ENCODE assay signal across 12 cellular contexts in the genomic region with DNA sequence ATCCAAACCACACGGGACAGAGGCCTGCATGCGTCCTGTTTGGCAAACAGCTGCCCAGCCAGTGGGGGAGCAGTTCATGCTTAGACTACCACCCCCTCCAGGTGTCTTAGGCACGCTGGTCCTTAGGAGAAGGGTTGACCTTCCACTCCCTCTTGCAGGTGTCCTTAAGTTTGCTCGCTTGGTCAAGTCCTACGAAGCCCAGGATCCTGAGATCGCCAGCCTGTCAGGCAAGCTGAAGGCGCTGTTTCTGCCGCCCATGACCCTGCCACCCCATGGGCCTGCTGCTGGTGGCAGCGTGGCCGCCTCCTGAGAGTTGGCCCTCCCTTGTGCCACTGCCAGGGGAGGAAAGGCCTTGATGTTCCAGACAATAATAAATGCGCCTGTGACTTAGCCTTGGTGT. TPM values are rescaled to one million over a fixed set of nuclear protein-coding genes. Genes with fewer than 3 reads are reported as not detected.
A peak's percentile ranks its signal among the peaks of the same experiment; 100 is the strongest.
DNase-seq lines count a peak whose midpoint lies in the region; ATAC-seq, FAIRE-seq and TF ChIP-seq lines count a peak whose summit lies in the region.
"Had no signal": no experiment of that assay in that cellular context is flagged by ENCODE, and none has a peak within 500 bp of the region (broad histone marks: within the 10 kb centered on the region; RNA-seq: fewer than 3 reads in every experiment).

No MANE protein-coding gene starts in this region.

- no peaks in the 10 kb centered on the region for H3K36me3 Mint-ChIP-seq in activated T-cell treated with anti-CD3 and anti-CD28 coated beads, Interleukin-2, amount 50 U/mL, for 4 hours (ENCODE audit: insufficient read depth)
- peaks cover 16% of the 10 kb centered on the region for H3K36me3 Mint-ChIP-seq in activated CD8-positive, alpha-beta T cell treated with anti-CD3 and anti-CD28 coated beads, Interleukin-2, amount 10 ng/mL, durations not matched to agents 7 days and 5 days (ENCODE audit: low read depth)

- H3K36me3 ChIP-seq in keratinocyte (ENCODE audit: control insufficient read depth in 2 of 2, extremely low read depth in 1 of 2, insufficient read depth in 2 of 2, low read length in 2 of 2) (peaks cover 5 to 10% of the 10 kb centered on the region in 2 experiments), thyroid gland (peaks cover 7 to 9% of the 10 kb centered on the region in 2 donors)

- peaks cover 6% of the 10 kb centered on the region for H3K79me2 ChIP-seq in keratinocyte (ENCODE audit: control insufficient read depth, insufficient read depth, low read length)

- CTCF ChIA-PET in activated CD8-positive, alpha-beta T cell treated with anti-CD3 and anti-CD28 coated beads, Interleukin-2, amount 10 ng/mL, durations not matched to agents 7 days and 5 days (lab: Charles Lee): interaction anchor here (1.2 to 18.6 kb wide), 12 partner anchors 9 to 165 kb away, joined by 3 to 742 read pairs (median 18); a partner anchor contains a TSS

- POLR2A ChIA-PET in activated CD8-positive, alpha-beta T cell treated with anti-CD3 and anti-CD28 coated beads, Interleukin-2, amount 10 ng/mL, durations not matched to agents 7 days and 5 days (lab: Charles Lee): interaction anchor here (0.6 to 20.8 kb wide), 11 partner anchors 9 to 79 kb away, joined by 3 to 1099 read pairs (median 3); a partner anchor contains a TSS

- H3K4me1 ChIP-seq in keratinocyte (ENCODE audit: control insufficient read depth, extremely low read depth, insufficient read depth, low read length): peaks cover 27% of the 10 kb centered on the region
- H3K4me1 ChIP-seq in thyroid gland: peaks cover 19 to 34% of the 10 kb centered on the region in 2 donors

- TF ChIP-seq CTCF in keratinocyte (optimal IDR thresholded peaks at IDR 0.05 in 1 of 3, IDR thresholded peaks at IDR 0.05 in 1 of 3, conservative IDR thresholded peaks at IDR 0.05 in 1 of 3; ENCODE audit: extremely low read depth in 1 of 3, insufficient read depth in 2 of 3, low read length in 3 of 3) (no peak), thyroid gland (IDR thresholded peaks at IDR 0.05) (no peak)

- intact Hi-C loops in thyroid gland (cut with DNase I): loop anchor here (2.0 to 5.0 kb wide), 3 partner anchors 17 to 167 kb away; a partner anchor contains a TSS

- peak overlapping the region; percentile 95 for H3K4me2 ChIP-seq in keratinocyte (ENCODE audit: control insufficient read depth, extremely low read depth, insufficient read depth, low read depth, low read length)

- H3K27me3 ChIP-seq in keratinocyte (ENCODE audit: control insufficient read depth, extremely low read depth, insufficient read depth, low read length) (no peaks in the 10 kb centered on the region), thyroid gland (no peaks in the 10 kb centered on the region)

- no peak for ATAC-seq in activated T-cell treated with anti-CD3 and anti-CD28 coated beads, Interleukin-2, amount 50 U/mL, for 4 hours
- ATAC-seq in activated CD8-positive, alpha-beta T cell treated with anti-CD3 and anti-CD28 coated beads, Interleukin-2, amount 10 ng/mL, durations not matched to agents 7 days and 5 days: no peak
- ATAC-seq in HG03571 (IDR thresholded peaks at IDR 0.05; ENCODE audit: unreplicated experiment) (no peak), GM18517 (IDR thresholded peaks at IDR 0.05; ENCODE audit: unreplicated experiment) (no peak)

- H3K27ac Mint-ChIP-seq in activated CD8-positive, alpha-beta T cell treated with anti-CD3 and anti-CD28 coated beads, Interleukin-2, amount 10 ng/mL, durations not matched to agents 7 days and 5 days: peak overlapping the region; percentile 97

- no peak for FAIRE-seq in keratinocyte (lab: Jason Lieb, UNC)

- no peaks in the 10 kb centered on the region for H3K27me3 Mint-ChIP-seq in activated T-cell treated with anti-CD3 and anti-CD28 coated beads, Interleukin-2, amount 50 U/mL, for 4 hours (ENCODE audit: low read depth)
- peaks cover 2% of the 10 kb centered on the region for H3K27me3 Mint-ChIP-seq in activated CD8-positive, alpha-beta T cell treated with anti-CD3 and anti-CD28 coated beads, Interleukin-2, amount 10 ng/mL, durations not matched to agents 7 days and 5 days (ENCODE audit: low read depth)

- H3K4me3 ChIP-seq in keratinocyte (ENCODE audit: control insufficient read depth in 2 of 3, extremely low read depth in 1 of 3, insufficient read depth in 2 of 3, low read depth in 1 of 3, low read length in 3 of 3): peak overlapping the region; percentile 28 to 64 (median 64)
- peak overlapping the region in 1 of 3 donors; percentile 35 for H3K4me3 ChIP-seq in thyroid gland (replicated peaks in 1 of 3)

- no peaks in the 10 kb centered on the region for H4K20me1 ChIP-seq in keratinocyte (ENCODE audit: control insufficient read depth, extremely low read depth, insufficient read depth, low read length)

- H3K27ac ChIP-seq in keratinocyte (ENCODE audit: control insufficient read depth, insufficient read depth, low read length): peak overlapping the region; percentile 66
- peak overlapping the region; percentile 61 to 97 (median 73) for H3K27ac ChIP-seq in thyroid gland

- no peak for DNase-seq in activated T-cell treated with anti-CD3 and anti-CD28 coated beads, Interleukin-2, amount 50 U/mL, for 4 hours
- no peak for DNase-seq in activated T-cell treated with anti-CD3 and anti-CD28 coated beads, Interleukin-2, amount 50 U/mL, for 1 hour
- no peak for DNase-seq in activated CD8-positive, alpha-beta T cell treated with anti-CD3 and anti-CD28 coated beads, Interleukin-2, amount 10 ng/mL, durations not matched to agents 7 days and 5 days
- DNase-seq in keratinocyte (ENCODE audit: low read depth, low spot score) (no peak), thyroid gland (no peak), NAMALWA (ENCODE audit: low spot score) (no peak)

- H3K9me1 ChIP-seq in keratinocyte (ENCODE audit: control insufficient read depth, extremely low read depth, insufficient read depth, low read length): no peaks in the 10 kb centered on the region

- TF ChIP-seq POLR2A in thyroid gland (IDR thresholded peaks at IDR 0.05): no peak

- peaks cover 78% of the 10 kb centered on the region for H3K4me1 Mint-ChIP-seq in activated T-cell treated with anti-CD3 and anti-CD28 coated beads, Interleukin-2, amount 50 U/mL, for 4 hours (ENCODE audit: low read depth)
- H3K4me1 Mint-ChIP-seq in activated CD8-positive, alpha-beta T cell treated with anti-CD3 and anti-CD28 coated beads, Interleukin-2, amount 10 ng/mL, durations not matched to agents 7 days and 5 days (ENCODE audit: low read depth): peaks cover 81% of the 10 kb centered on the region

- dilution Hi-C loops in keratinocyte (cut with MboI; ENCODE audit: extremely low pct_ligation_motif_present, low sequenced_read_pairs): no loop called here

- H3K9me3 ChIP-seq in keratinocyte (ENCODE audit: control insufficient read depth, low read depth, low read length) (no peaks in the 10 kb centered on the region), thyroid gland (no peaks in the 10 kb centered on the region)
- H3K9me3 ChIP-seq: thoracic aorta had no signal

- H3K9ac ChIP-seq in keratinocyte (ENCODE audit: control insufficient read depth, extremely low read depth, insufficient read depth, low read length): peak overlapping the region; percentile 67

- H3K4me3 Mint-ChIP-seq in activated T-cell treated with anti-CD3 and anti-CD28 coated beads, Interleukin-2, amount 50 U/mL, for 4 hours: peak overlapping the region; percentile 94
- H3K4me3 Mint-ChIP-seq in activated CD8-positive, alpha-beta T cell treated with anti-CD3 and anti-CD28 coated beads, Interleukin-2, amount 10 ng/mL, durations not matched to agents 7 days and 5 days: peak overlapping the region; percentile 88

- H2AFZ ChIP-seq in keratinocyte (ENCODE audit: control insufficient read depth, low read length): peak overlapping the region; percentile 45

- WGBS in thyroid gland, 2 donors: 66 to 80% methylated on average over 2 to 11 of the region's 11 CpGs

- no peaks in the 10 kb centered on the region for H3K9me3 Mint-ChIP-seq in activated T-cell treated with anti-CD3 and anti-CD28 coated beads, Interleukin-2, amount 50 U/mL, for 4 hours
- no peaks in the 10 kb centered on the region for H3K9me3 Mint-ChIP-seq in activated CD8-positive, alpha-beta T cell treated with anti-CD3 and anti-CD28 coated beads, Interleukin-2, amount 10 ng/mL, durations not matched to agents 7 days and 5 days (ENCODE audit: insufficient read depth)

RNA-seq across cellular contexts. Expression of a gene that starts 1.8 kb away (rescaled TPM):
- 100 to 1,000 TPM; 180 to 190 (median 184) TPM for total RNA-seq in activated T-cell treated with anti-CD3 and anti-CD28 coated beads, Interleukin-2, amount 50 U/mL, for 4 hours
- 100 to 1,000 TPM; 184 to 185 TPM for total RNA-seq in activated CD8-positive, alpha-beta T cell treated with anti-CD3 and anti-CD28 coated beads, Interleukin-2, amount 10 ng/mL, durations not matched to agents 7 days and 5 days
- polyA plus RNA-seq in keratinocyte: 121 to 211 TPM (median 137 TPM) in 3 replicates
- 27.9 TPM for polyA plus RNA-seq in keratinocyte (2011; ENCODE audit: low read depth)
- 145 and 239 TPM in 2 replicates for polyA plus RNA-seq in keratinocyte (2011; cell fraction: cytosol; rRNA removed)
- polyA plus RNA-seq in keratinocyte (2011; cell fraction: nucleus; rRNA removed): 64.7 and 79.2 TPM in 2 replicates
- polyA plus RNA-seq in keratinocyte (2012; ENCODE audit: low replicate concordance): 106 and 137 TPM in 2 replicates
- 30.4 to 74.9 TPM (median 35.3 TPM) in 3 replicates for polyA minus RNA-seq in keratinocyte
- 64.5 TPM for polyA minus RNA-seq in keratinocyte (2011; cell fraction: cytosol; rRNA and poly(A)+ RNA removed)
- 20.9 and 21.8 TPM in 2 replicates for polyA minus RNA-seq in keratinocyte (2011; cell fraction: nucleus; rRNA and poly(A)+ RNA removed)
- total RNA-seq in thyroid gland: 100 to 1,000 TPM; 344 to 666 (median 383) TPM

RNA-seq across cellular contexts. Expression of a gene that starts 2.0 kb away (rescaled TPM):
- not detected for total RNA-seq in activated T-cell treated with anti-CD3 and anti-CD28 coated beads, Interleukin-2, amount 50 U/mL, for 4 hours
- not detected for total RNA-seq in activated CD8-positive, alpha-beta T cell treated with anti-CD3 and anti-CD28 coated beads, Interleukin-2, amount 10 ng/mL, durations not matched to agents 7 days and 5 days
- not detected in 3 replicates for polyA plus RNA-seq in keratinocyte
- polyA plus RNA-seq in keratinocyte (2011; ENCODE audit: low read depth): not detected
- not detected in 2 replicates for polyA plus RNA-seq in keratinocyte (2011; cell fraction: cytosol; rRNA removed)
- not detected in 2 replicates for polyA plus RNA-seq in keratinocyte (2011; cell fraction: nucleus; rRNA removed)
- polyA plus RNA-seq in keratinocyte (2012; ENCODE audit: low replicate concordance): not detected in 2 replicates
- not detected in 3 replicates for polyA minus RNA-seq in keratinocyte
- not detected for polyA minus RNA-seq in keratinocyte (2011; cell fraction: cytosol; rRNA and poly(A)+ RNA removed)
- polyA minus RNA-seq in keratinocyte (2011; cell fraction: nucleus; rRNA and poly(A)+ RNA removed): not detected in 2 replicates
- total RNA-seq in thyroid gland: not detected
- total RNA-seq: dermis microvascular lymphatic vessel endothelial cell; omental fat pad; T-helper 1 cell treated with Interleukin-12 subunit alpha and Interleukin-12 subunit beta and Interleukin-4 antibody, amounts not matched to agents 30 ng/mL and 1 ng/mL, for 36 hours; thoracic aorta had no signal

RNA-seq across cellular contexts. Expression of a gene that starts 5.5 kb away (rescaled TPM):
- 100 to 1,000 TPM; 309 to 404 (median 401) TPM for total RNA-seq in activated T-cell treated with anti-CD3 and anti-CD28 coated beads, Interleukin-2, amount 50 U/mL, for 4 hours
- total RNA-seq in activated CD8-positive, alpha-beta T cell treated with anti-CD3 and anti-CD28 coated beads, Interleukin-2, amount 10 ng/mL, durations not matched to agents 7 days and 5 days: 100 to 1,000 TPM; 354 to 397 TPM
- polyA plus RNA-seq in keratinocyte: 18.7 to 21.0 TPM (median 19.7 TPM) in 3 replicates
- 29.9 TPM for polyA plus RNA-seq in keratinocyte (2011; ENCODE audit: low read depth)
- polyA plus RNA-seq in keratinocyte (2011; cell fraction: cytosol; rRNA removed): 11.7 and 19.6 TPM in 2 replicates
- 28.5 and 37.9 TPM in 2 replicates for polyA plus RNA-seq in keratinocyte (2011; cell fraction: nucleus; rRNA removed)
- polyA plus RNA-seq in keratinocyte (2012; ENCODE audit: low replicate concordance): 24.7 and 25.1 TPM in 2 replicates
- polyA minus RNA-seq in keratinocyte: 14.2 to 34.8 TPM (median 17.7 TPM) in 3 replicates
- 23.8 TPM for polyA minus RNA-seq in keratinocyte (2011; cell fraction: cytosol; rRNA and poly(A)+ RNA removed)
- polyA minus RNA-seq in keratinocyte (2011; cell fraction: nucleus; rRNA and poly(A)+ RNA removed): 5.6 and 10.3 TPM in 2 replicates
- total RNA-seq in thyroid gland: 10 to 100 TPM; 21.7 to 32.3 (median 31.4) TPM

RNA-seq across cellular contexts. Expression of a gene that starts 17.9 kb away (rescaled TPM):
- 10 to 100 TPM; 65.8 to 73.9 (median 70.7) TPM for total RNA-seq in activated T-cell treated with anti-CD3 and anti-CD28 coated beads, Interleukin-2, amount 50 U/mL, for 4 hours
- total RNA-seq in activated CD8-positive, alpha-beta T cell treated with anti-CD3 and anti-CD28 coated beads, Interleukin-2, amount 10 ng/mL, durations not matched to agents 7 days and 5 days: 10 to 100 TPM; 21.6 to 24.5 TPM
- 4.8 to 7.8 TPM (median 6.2 TPM) in 3 replicates for polyA plus RNA-seq in keratinocyte
- 11.8 TPM for polyA plus RNA-seq in keratinocyte (2011; ENCODE audit: low read depth)
- polyA plus RNA-seq in keratinocyte (2011; cell fraction: cytosol; rRNA removed): 6.7 and 15.7 TPM in 2 replicates
- 29.2 and 44.9 TPM in 2 replicates for polyA plus RNA-seq in keratinocyte (2011; cell fraction: nucleus; rRNA removed)
- polyA plus RNA-seq in keratinocyte (2012; ENCODE audit: low replicate concordance): 20.5 and 38.3 TPM in 2 replicates
- polyA minus RNA-seq in keratinocyte: 5.9 to 102 TPM (median 8.5 TPM) in 3 replicates
- 23.6 TPM for polyA minus RNA-seq in keratinocyte (2011; cell fraction: cytosol; rRNA and poly(A)+ RNA removed)
- polyA minus RNA-seq in keratinocyte (2011; cell fraction: nucleus; rRNA and poly(A)+ RNA removed): 18.5 and 20.6 TPM in 2 replicates
- 100 to 1,000 TPM in 1 of 4 donors, 10 to 100 TPM in 3; 53.3 to 100 (median 84.9) TPM for total RNA-seq in thyroid gland

RNA-seq across cellular contexts. Expression of a gene that starts 24.9 kb away (rescaled TPM):
- 100 to 1,000 TPM; 619 to 718 (median 635) TPM for total RNA-seq in activated T-cell treated with anti-CD3 and anti-CD28 coated beads, Interleukin-2, amount 50 U/mL, for 4 hours
- total RNA-seq in activated CD8-positive, alpha-beta T cell treated with anti-CD3 and anti-CD28 coated beads, Interleukin-2, amount 10 ng/mL, durations not matched to agents 7 days and 5 days: 100 to 1,000 TPM; 226 to 236 TPM
- polyA plus RNA-seq in keratinocyte: 225 to 270 TPM (median 244 TPM) in 3 replicates
- 45.5 TPM for polyA plus RNA-seq in keratinocyte (2011; ENCODE audit: low read depth)
- polyA plus RNA-seq in keratinocyte (2011; cell fraction: cytosol; rRNA removed): 214 and 236 TPM in 2 replicates
- polyA plus RNA-seq in keratinocyte (2011; cell fraction: nucleus; rRNA removed): 161 and 173 TPM in 2 replicates
- polyA plus RNA-seq in keratinocyte (2012; ENCODE audit: low replicate concordance): 97.6 and 161 TPM in 2 replicates
- polyA minus RNA-seq in keratinocyte: 102 to 141 TPM (median 127 TPM) in 3 replicates
- 116 TPM for polyA minus RNA-seq in keratinocyte (2011; cell fraction: cytosol; rRNA and poly(A)+ RNA removed)
- 52.7 and 53.3 TPM in 2 replicates for polyA minus RNA-seq in keratinocyte (2011; cell fraction: nucleus; rRNA and poly(A)+ RNA removed)
- total RNA-seq in thyroid gland: 100 to 1,000 TPM; 153 to 284 (median 220) TPM

Comparison
In these comparisons a context has a peak if more than half of its experiments do, and no peak if none do; other contexts are left out.
1. RNA of a gene that starts 5.5 kb away (total RNA-seq): 309 to 404 TPM in activated T-cell treated with anti-CD3 and anti-CD28 coated beads, Interleukin-2, amount 50 U/mL, for 4 hours and 354 to 397 TPM in activated CD8-positive, alpha-beta T cell treated with anti-CD3 and anti-CD28 coated beads, Interleukin-2, amount 10 ng/mL, durations not matched to agents 7 days and 5 days; 21.7 to 32.3 TPM in thyroid gland; every median in the first group is over 4 times any median in the second.